7 cellular contexts compared by ENCODE assay signal in genomic region chr9:130006952-130007351, GRCh38. TPM values are rescaled to one million over a fixed set of nuclear protein-coding genes. Genes with fewer than 3 reads are reported as not detected.
DNase-seq lines count a peak whose midpoint lies in the region; ATAC-seq and TF ChIP-seq lines count a peak whose summit lies in the region.
"Not testable (repeated sequence)": the region's sequence is repeated elsewhere in the genome, so short reads cannot be mapped to it uniquely, and the experiment has no call there.

No MANE protein-coding gene starts in this region.

- TF ChIP-seq CTCF in GM12875 (IDR thresholded peaks at IDR 0.05; ENCODE audit: borderline replicate concordance, insufficient read depth, low read depth, low read length); Peyer's patch (IDR thresholded peaks at IDR 0.05); activated CD8-positive, alpha-beta T cell treated with anti-CD3 and anti-CD28 coated beads for 36 hours (IDR thresholded peaks at IDR 0.05): not testable (repeated sequence)

- H3K27ac ChIP-seq in Peyer's patch, result peak overlapping the region in 3 of 4 donors; percentile 61 to 79 (median 72)
- H3K27ac ChIP-seq in effector memory CD4-positive, alpha-beta T cell (ENCODE audit: insufficient read depth, low read length, poor library complexity, severe bottlenecking), result peak overlapping the region; percentile 87
- H3K27ac ChIP-seq in naive thymus-derived CD4-positive, alpha-beta T cell (ENCODE audit: low read depth, low read length), result peak overlapping the region; percentile 67

- peak overlapping the region; percentile 6 for H3K4me3 ChIP-seq in GM12875 (ENCODE audit: low read depth, low read length)
- not testable (repeated sequence) for H3K4me3 ChIP-seq in Peyer's patch; effector memory CD4-positive, alpha-beta T cell (ENCODE audit: insufficient read depth, low read depth, low read length, poor library complexity, severe bottlenecking); naive thymus-derived CD4-positive, alpha-beta T cell (ENCODE audit: low read length)

- CTCF ChIA-PET in activated CD8-positive, alpha-beta T cell treated with anti-CD3 and anti-CD28 coated beads for 36 hours (lab: Charles Lee), result interaction anchor here (1.3 kb wide), 1 partner anchor 11 kb away, joined by 3 read pairs; no protein-coding TSS in a partner anchor
- CTCF ChIA-PET in activated naive CD4-positive, alpha-beta T cell treated with anti-CD3 and anti-CD28 coated beads for 36 hours (lab: Charles Lee), result interaction anchor here (1.0 to 1.5 kb wide), 2 partner anchors 13 to 24 kb away, joined by 3 read pairs; no protein-coding TSS in a partner anchor
- CTCF ChIA-PET in naive thymus-derived CD4-positive, alpha-beta T cell (lab: Charles Lee), result not testable (repeated sequence)

- H3K27me3 Mint-ChIP-seq in activated CD8-positive, alpha-beta T cell treated with anti-CD3 and anti-CD28 coated beads for 36 hours; activated naive CD4-positive, alpha-beta T cell treated with anti-CD3 and anti-CD28 coated beads for 36 hours (ENCODE audit: low read depth); naive thymus-derived CD4-positive, alpha-beta T cell; stimulated activated memory B cell treated with anti-CD40 and anti-IgM and Interleukin-4, amounts not matched to agents 10 μg/mL and 1 μg/mL and 100 μg/mL, for 72 hours: not testable (repeated sequence)

- ATAC-seq in activated CD8-positive, alpha-beta T cell treated with anti-CD3 and anti-CD28 coated beads for 36 hours; naive thymus-derived CD4-positive, alpha-beta T cell; stimulated activated memory B cell treated with anti-CD40 and anti-IgM and Interleukin-4, amounts not matched to agents 10 μg/mL and 1 μg/mL and 100 μg/mL, for 72 hours: not testable (repeated sequence)

- peaks cover 74% of the 10 kb centered on the region for H3K4me1 Mint-ChIP-seq in activated CD8-positive, alpha-beta T cell treated with anti-CD3 and anti-CD28 coated beads for 36 hours (ENCODE audit: low read depth)
- H3K4me1 Mint-ChIP-seq in activated naive CD4-positive, alpha-beta T cell treated with anti-CD3 and anti-CD28 coated beads for 36 hours (ENCODE audit: low read depth), result peaks cover 79% of the 10 kb centered on the region
- H3K4me1 Mint-ChIP-seq in naive thymus-derived CD4-positive, alpha-beta T cell, result peaks cover 48 to 87% (median 73%) of the 10 kb centered on the region in 7 donors
- peaks cover 88% of the 10 kb centered on the region for H3K4me1 Mint-ChIP-seq in stimulated activated memory B cell treated with anti-CD40 and anti-IgM and Interleukin-4, amounts not matched to agents 10 μg/mL and 1 μg/mL and 100 μg/mL, for 72 hours

- DNase-seq in Peyer's patch; activated CD8-positive, alpha-beta T cell treated with anti-CD3 and anti-CD28 coated beads for 36 hours; activated naive CD4-positive, alpha-beta T cell treated with anti-CD3 and anti-CD28 coated beads for 36 hours; effector memory CD4-positive, alpha-beta T cell; naive thymus-derived CD4-positive, alpha-beta T cell: not testable (repeated sequence)

- H3K36me3 ChIP-seq in Peyer's patch; effector memory CD4-positive, alpha-beta T cell (ENCODE audit: control insufficient read depth, insufficient read depth, low read length); naive thymus-derived CD4-positive, alpha-beta T cell (ENCODE audit: control insufficient read depth in 2 of 3, insufficient read depth in 3 of 3, low read length in 3 of 3): not testable (repeated sequence)

- intact Hi-C loops in activated CD8-positive, alpha-beta T cell treated with anti-CD3 and anti-CD28 coated beads for 36 hours (cut with micrococcal nuclease); activated naive CD4-positive, alpha-beta T cell treated with anti-CD3 and anti-CD28 coated beads for 36 hours (cut with micrococcal nuclease): not testable (repeated sequence)
- intact Hi-C loops in naive thymus-derived CD4-positive, alpha-beta T cell (cut with micrococcal nuclease), result loop anchor here in 1 of 2 donors (1.0 to 2.0 kb wide), 3 partner anchors 12 to 44 kb away; no protein-coding TSS in a partner anchor

- TF ChIP-seq POLR2A in Peyer's patch (IDR thresholded peaks at IDR 0.05), result not testable (repeated sequence)

- POLR2A ChIA-PET in activated CD8-positive, alpha-beta T cell treated with anti-CD3 and anti-CD28 coated beads for 36 hours (lab: Charles Lee), result interaction anchor here (1.0 to 4.8 kb wide), 3 partner anchors 11 to 24 kb away, joined by 3 to 20 read pairs (median 4); no protein-coding TSS in a partner anchor
- POLR2A ChIA-PET in naive thymus-derived CD4-positive, alpha-beta T cell (lab: Charles Lee), result interaction anchor here (0.6 to 0.8 kb wide), 2 partner anchors 9 to 39 kb away, joined by 5 read pairs; no protein-coding TSS in a partner anchor

- not testable (repeated sequence) for H3K4me3 Mint-ChIP-seq in activated CD8-positive, alpha-beta T cell treated with anti-CD3 and anti-CD28 coated beads for 36 hours; activated naive CD4-positive, alpha-beta T cell treated with anti-CD3 and anti-CD28 coated beads for 36 hours
- peak overlapping the region in 9 of 10 donors; percentile 25 to 76 (median 59) for H3K4me3 Mint-ChIP-seq in naive thymus-derived CD4-positive, alpha-beta T cell
- H3K4me3 Mint-ChIP-seq in stimulated activated memory B cell treated with anti-CD40 and anti-IgM and Interleukin-4, amounts not matched to agents 10 μg/mL and 1 μg/mL and 100 μg/mL, for 72 hours, result peak overlapping the region; percentile 60

- H3K27me3 ChIP-seq in Peyer's patch; effector memory CD4-positive, alpha-beta T cell (replicated peaks; ENCODE audit: control insufficient read depth, insufficient read depth, low read length, poor library complexity, severe bottlenecking); naive thymus-derived CD4-positive, alpha-beta T cell (ENCODE audit: control insufficient read depth in 2 of 2, insufficient read depth in 2 of 2, low read length in 2 of 2): not testable (repeated sequence)

- peaks cover 0 to 20% (median 2%) of the 10 kb centered on the region in 4 donors for H3K4me1 ChIP-seq in Peyer's patch
- peaks cover 32% of the 10 kb centered on the region for H3K4me1 ChIP-seq in effector memory CD4-positive, alpha-beta T cell (ENCODE audit: control insufficient read depth, insufficient read depth, low read length, poor library complexity, severe bottlenecking)
- H3K4me1 ChIP-seq in naive thymus-derived CD4-positive, alpha-beta T cell (ENCODE audit: control insufficient read depth in 2 of 2, insufficient read depth in 2 of 2, low read length in 2 of 2), result peaks cover 42 to 45% of the 10 kb centered on the region in 2 donors

- not testable (repeated sequence) for H3K9me3 ChIP-seq in Peyer's patch; effector memory CD4-positive, alpha-beta T cell (ENCODE audit: control insufficient read depth, low read length); naive thymus-derived CD4-positive, alpha-beta T cell (ENCODE audit: control insufficient read depth in 2 of 3, low read length in 3 of 3)

- H3K27ac Mint-ChIP-seq in activated CD8-positive, alpha-beta T cell treated with anti-CD3 and anti-CD28 coated beads for 36 hours, result peak overlapping the region; percentile 91
- peak overlapping the region; percentile 93 for H3K27ac Mint-ChIP-seq in activated naive CD4-positive, alpha-beta T cell treated with anti-CD3 and anti-CD28 coated beads for 36 hours
- H3K27ac Mint-ChIP-seq in naive thymus-derived CD4-positive, alpha-beta T cell, result peak overlapping the region; percentile 78 to 96 (median 88)
- peak overlapping the region; percentile 94 for H3K27ac Mint-ChIP-seq in stimulated activated memory B cell treated with anti-CD40 and anti-IgM and Interleukin-4, amounts not matched to agents 10 μg/mL and 1 μg/mL and 100 μg/mL, for 72 hours

- peaks cover 68% of the 10 kb centered on the region for H3K36me3 Mint-ChIP-seq in activated CD8-positive, alpha-beta T cell treated with anti-CD3 and anti-CD28 coated beads for 36 hours (ENCODE audit: low read depth)
- H3K36me3 Mint-ChIP-seq in activated naive CD4-positive, alpha-beta T cell treated with anti-CD3 and anti-CD28 coated beads for 36 hours (ENCODE audit: low read depth), result peaks cover 25% of the 10 kb centered on the region
- peaks cover 4 to 24% (median 13%) of the 10 kb centered on the region in 5 donors for H3K36me3 Mint-ChIP-seq in naive thymus-derived CD4-positive, alpha-beta T cell
- H3K36me3 Mint-ChIP-seq in stimulated activated memory B cell treated with anti-CD40 and anti-IgM and Interleukin-4, amounts not matched to agents 10 μg/mL and 1 μg/mL and 100 μg/mL, for 72 hours, result peaks cover 33% of the 10 kb centered on the region

- not testable (repeated sequence) for H3K9me3 Mint-ChIP-seq in activated CD8-positive, alpha-beta T cell treated with anti-CD3 and anti-CD28 coated beads for 36 hours; activated naive CD4-positive, alpha-beta T cell treated with anti-CD3 and anti-CD28 coated beads for 36 hours; naive thymus-derived CD4-positive, alpha-beta T cell; stimulated activated memory B cell treated with anti-CD40 and anti-IgM and Interleukin-4, amounts not matched to agents 10 μg/mL and 1 μg/mL and 100 μg/mL, for 72 hours

RNA-seq across cellular contexts. Expression of gene FNBP1, which starts 36.0 kb away (rescaled TPM):
- total RNA-seq in Peyer's patch, result 100 to 1,000 TPM in 1 of 4 donors, 10 to 100 TPM in 2, 1 to 10 TPM in 1; 9.8 to 163 (median 22.2) TPM
- 100 to 1,000 TPM; 266 to 268 TPM for total RNA-seq in activated CD8-positive, alpha-beta T cell treated with anti-CD3 and anti-CD28 coated beads for 36 hours
- 100 to 1,000 TPM; 126 to 128 TPM for total RNA-seq in activated naive CD4-positive, alpha-beta T cell treated with anti-CD3 and anti-CD28 coated beads for 36 hours
- total RNA-seq in naive thymus-derived CD4-positive, alpha-beta T cell, result 100 to 1,000 TPM; 160 to 207 (median 174) TPM
- polyA plus RNA-seq in naive thymus-derived CD4-positive, alpha-beta T cell, result 100 to 1,000 TPM; 138 to 160 TPM

RNA-seq across cellular contexts. Expression of gene GPR107, which starts 46.8 kb away (rescaled TPM):
- 10 to 100 TPM; 16.6 to 29.0 (median 22.3) TPM for total RNA-seq in Peyer's patch
- total RNA-seq in activated CD8-positive, alpha-beta T cell treated with anti-CD3 and anti-CD28 coated beads for 36 hours, result 10 to 100 TPM; 18.2 to 19.0 TPM
- total RNA-seq in activated naive CD4-positive, alpha-beta T cell treated with anti-CD3 and anti-CD28 coated beads for 36 hours, result 10 to 100 TPM; 19.0 to 20.0 TPM
- total RNA-seq in naive thymus-derived CD4-positive, alpha-beta T cell, result 10 to 100 TPM; 21.6 to 24.0 (median 22.8) TPM
- polyA plus RNA-seq in naive thymus-derived CD4-positive, alpha-beta T cell, result 1 to 10 TPM; 2.8 to 3.0 TPM
